ENCODE assay signal across 20 cellular contexts in the genomic region with DNA sequence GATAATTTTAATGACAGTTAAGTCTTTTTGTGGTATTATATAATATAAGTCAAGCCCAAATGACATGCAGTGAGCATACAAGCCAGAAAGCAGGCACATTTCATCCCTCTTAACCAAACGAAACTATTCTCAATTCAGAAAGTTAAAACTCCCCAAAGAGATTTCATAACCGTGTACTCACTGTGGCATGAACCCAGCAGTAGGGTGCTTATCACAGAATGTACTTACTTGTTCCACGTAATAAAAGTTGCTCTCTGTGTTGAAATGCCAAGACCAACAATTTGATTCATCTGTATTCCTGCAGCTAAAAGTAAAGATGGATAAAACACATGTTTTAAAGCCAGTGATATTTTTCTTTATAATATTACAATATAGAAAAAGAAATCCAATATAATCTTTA. TPM values are rescaled to one million over a fixed set of nuclear protein-coding genes. Genes with fewer than 3 reads are reported as not detected.
DNase-seq lines count a peak whose midpoint lies in the region; ATAC-seq and TF ChIP-seq lines count a peak whose summit lies in the region.
"Had no signal": no experiment of that assay in that cellular context is flagged by ENCODE, and none has a peak within 500 bp of the region (broad histone marks: within the 10 kb centered on the region; RNA-seq: fewer than 3 reads in every experiment).

No MANE protein-coding gene starts in this region.

- H3K4me3 ChIP-seq in adrenal gland (no peak overlapping the region), upper lobe of right lung (no peak overlapping the region)
- H3K4me3 ChIP-seq: SJCRH30 had no signal

- peaks cover 70% of the 10 kb centered on the region for H3K4me1 Mint-ChIP-seq in osteocyte (ENCODE audit: unreplicated experiment)
- H3K4me1 Mint-ChIP-seq: activated T-helper 17 cell treated with anti-CD3 and anti-CD28 coated beads, Interleukin-2, amount 50 U/mL, for 72 hours had no signal

- H3K27me3 Mint-ChIP-seq in osteocyte (ENCODE audit: unreplicated experiment) = no peaks in the 10 kb centered on the region
- H3K27me3 Mint-ChIP-seq: activated naive CD8-positive, alpha-beta T cell treated with anti-CD3 and anti-CD28 coated beads, Interleukin-2, amount 50 U/mL, for 24 hours; activated T-helper 17 cell treated with anti-CD3 and anti-CD28 coated beads, Interleukin-2, amount 50 U/mL, for 72 hours; effector memory CD8-positive, alpha-beta T cell; IgD-negative memory B cell; naive thymus-derived CD8-positive, alpha-beta T cell; stimulated activated naive CD8-positive, alpha-beta T cell treated with anti-CD3 and anti-CD28 coated beads, Interleukin-15, Interleukin-2, amounts not matched to agents 100 ng/mL and 50 ng/mL, for 24 hours had no signal

- peaks cover 36% of the 10 kb centered on the region for H3K36me3 Mint-ChIP-seq in osteocyte (ENCODE audit: unreplicated experiment)

- no peak overlapping the region for H3K4me3 Mint-ChIP-seq in osteocyte (ENCODE audit: unreplicated experiment)
- H3K4me3 Mint-ChIP-seq: activated naive CD8-positive, alpha-beta T cell treated with anti-CD3 and anti-CD28 coated beads, Interleukin-2, amount 50 U/mL, for 24 hours; activated T-helper 17 cell treated with anti-CD3 and anti-CD28 coated beads, Interleukin-2, amount 50 U/mL, for 72 hours; effector memory CD8-positive, alpha-beta T cell; IgD-negative memory B cell; naive thymus-derived CD8-positive, alpha-beta T cell; stimulated activated naive CD8-positive, alpha-beta T cell treated with anti-CD3 and anti-CD28 coated beads, Interleukin-15, Interleukin-2, amounts not matched to agents 100 ng/mL and 50 ng/mL, for 24 hours had no signal

- no peaks in the 10 kb centered on the region for H3K9me3 ChIP-seq in adrenal gland (replicated peaks in 1 of 3)
- H3K9me3 ChIP-seq in upper lobe of right lung = no peaks in the 10 kb centered on the region
- H3K9me3 ChIP-seq: SJCRH30 had no signal

- intact Hi-C loops in adrenal gland (cut with DNase I) (no loop called here), upper lobe of right lung (cut with DNase I) (no loop called here)

- H3K27ac Mint-ChIP-seq in osteocyte (ENCODE audit: unreplicated experiment) = peak overlapping the region; percentile 18
- H3K27ac Mint-ChIP-seq: activated naive CD8-positive, alpha-beta T cell treated with anti-CD3 and anti-CD28 coated beads, Interleukin-2, amount 50 U/mL, for 24 hours; activated T-helper 17 cell treated with anti-CD3 and anti-CD28 coated beads, Interleukin-2, amount 50 U/mL, for 72 hours; effector memory CD8-positive, alpha-beta T cell; IgD-negative memory B cell; naive thymus-derived CD8-positive, alpha-beta T cell; stimulated activated naive CD8-positive, alpha-beta T cell treated with anti-CD3 and anti-CD28 coated beads, Interleukin-15, Interleukin-2, amounts not matched to agents 100 ng/mL and 50 ng/mL, for 24 hours had no signal

- no peaks in the 10 kb centered on the region for H3K27me3 ChIP-seq in adrenal gland
- no peaks in the 10 kb centered on the region for H3K27me3 ChIP-seq in upper lobe of right lung
- H3K27me3 ChIP-seq: SJCRH30 had no signal

- no peaks in the 10 kb centered on the region for H3K9me3 Mint-ChIP-seq in osteocyte (ENCODE audit: unreplicated experiment)
- H3K9me3 Mint-ChIP-seq: activated naive CD8-positive, alpha-beta T cell treated with anti-CD3 and anti-CD28 coated beads, Interleukin-2, amount 50 U/mL, for 24 hours; activated T-helper 17 cell treated with anti-CD3 and anti-CD28 coated beads, Interleukin-2, amount 50 U/mL, for 72 hours; effector memory CD8-positive, alpha-beta T cell; stimulated activated naive CD8-positive, alpha-beta T cell treated with anti-CD3 and anti-CD28 coated beads, Interleukin-15, Interleukin-2, amounts not matched to agents 100 ng/mL and 50 ng/mL, for 24 hours had no signal

- peaks cover 20 to 33% of the 10 kb centered on the region in 2 donors for H3K4me1 ChIP-seq in adrenal gland (replicated peaks in 1 of 2)
- H3K4me1 ChIP-seq in upper lobe of right lung = peaks cover 3% of the 10 kb centered on the region
- H3K4me1 ChIP-seq: SJCRH30 had no signal

- TF ChIP-seq CTCF in adrenal gland (IDR thresholded peaks at IDR 0.05) (no peak), osteocyte (IDR thresholded peaks at IDR 0.05) (no peak), upper lobe of right lung (IDR thresholded peaks at IDR 0.05) (no peak)

- H3K36me3 ChIP-seq in adrenal gland (replicated peaks in 1 of 2) = peaks cover 0 to 9% of the 10 kb centered on the region in 2 donors
- peaks cover 10% of the 10 kb centered on the region for H3K36me3 ChIP-seq in upper lobe of right lung

- WGBS in adrenal gland, 4 donors = 52 to 60% (median 56%) methylated on average over 3 of the region's 3 CpGs

- H3K27ac ChIP-seq in adrenal gland (peak overlapping the region in 2 of 5 donors; percentile 24 to 46), upper lobe of right lung (no peak overlapping the region)
- H3K27ac ChIP-seq: SJCRH30 had no signal

- ATAC-seq in upper lobe of right lung (peak; percentile 79), HG02870 (IDR thresholded peaks at IDR 0.05; ENCODE audit: unreplicated experiment) (no peak)
- ATAC-seq: activated naive CD8-positive, alpha-beta T cell treated with anti-CD3 and anti-CD28 coated beads, Interleukin-2, amount 50 U/mL, for 24 hours; activated T-helper 17 cell treated with anti-CD3 and anti-CD28 coated beads, Interleukin-2, amount 50 U/mL, for 72 hours; effector memory CD8-positive, alpha-beta T cell; naive thymus-derived CD8-positive, alpha-beta T cell had no signal

- DNase-seq in adrenal gland (peak in 6 of 7 donors; percentile 30 to 66 (median 58)), fibroblast of the conjunctiva (ENCODE audit: low read depth) (peak; percentile 68), osteocyte (ENCODE audit: extremely low spot score, unreplicated experiment) (no peak), upper lobe of right lung (no peak), NCI-H2081 (lab: John Stamatoyannopoulos, UW) (no peak)
- no peak for DNase-seq in central memory CD4-positive, alpha-beta T cell
- DNase-seq: activated CD4-positive, CD25-positive, alpha-beta regulatory T cell treated with anti-CD3 and anti-CD28 coated beads, Interleukin-2, amount 50 U/mL, for 72 hours; activated naive CD8-positive, alpha-beta T cell treated with anti-CD3 and anti-CD28 coated beads, Interleukin-2, amount 50 U/mL, for 24 hours; cerebellar nuclear complex; effector memory CD8-positive, alpha-beta T cell; MV-4-11; naive thymus-derived CD8-positive, alpha-beta T cell; NCI-H2029 treated with DMSO at 0.1 percent for 48 hours; NCI-H510A treated with DMSO at 0.1 percent for 48 hours; SJCRH30; stimulated activated CD4-positive, alpha-beta T cell treated with anti-CD3 and anti-CD28 coated beads, Interleukin-15, amount 100 ng/mL, for 24 hours had no signal

- TF ChIP-seq POLR2A in adrenal gland (IDR thresholded peaks at IDR 0.05) = no peak

RNA-seq across cellular contexts. Expression of a gene that starts 12.1 kb away (rescaled TPM):
- total RNA-seq in adrenal gland (10 to 100 TPM; 22.3 to 46.1 (median 32.2) TPM), osteocyte (33.3 and 36.8 TPM in 2 replicates), upper lobe of right lung (17.7 TPM)
- 10 to 100 TPM; 12.6 to 51.2 (median 16.7) TPM for polyA plus RNA-seq in adrenal gland

Comparison
In these comparisons a context has a peak if more than half of its experiments do, and no peak if none do; other contexts are left out.
1. DNase-seq: peak in adrenal gland (6 of 7) and fibroblast of the conjunctiva (single experiment); none in osteocyte (single experiment), upper lobe of right lung (single experiment), NCI-H2081 (0 of 2) and central memory CD4-positive, alpha-beta T cell (single experiment).